In genomic region chr6:111204305-111204704, GRCh38 we compare ENCODE assay signal across 15 cellular contexts.
DNase-seq lines count a peak whose midpoint lies in the region; ATAC-seq and TF ChIP-seq lines count a peak whose summit lies in the region.
"Had no signal": no experiment of that assay in that cellular context is flagged by ENCODE, and none has a peak within 500 bp of the region (broad histone marks: within the 10 kb centered on the region; RNA-seq: fewer than 3 reads in every experiment).

No MANE protein-coding gene starts in this region.

- DNase-seq in Right ventricle myocardium superior (no peak), cardiac septum (ENCODE audit: low spot score) (no peak), left cardiac atrium (no peak), lower lobe of right lung (no peak), upper lobe of right lung (no peak), SHP77 treated with DMSO at 0.1 percent for 48 hours (lab: John Stamatoyannopoulos, UW) (no peak)
- DNase-seq in CD4-positive, alpha-beta memory T cell: no peak
- DNase-seq: 8988T; AML-193; CD4-positive, CD25-positive, alpha-beta regulatory T cell; DMS79 had no signal

- H3K4me1 ChIP-seq in lower lobe of right lung: no peaks in the 10 kb centered on the region
- H3K4me1 ChIP-seq in upper lobe of right lung: no peaks in the 10 kb centered on the region
- H3K4me1 ChIP-seq in CD4-positive, alpha-beta memory T cell (ENCODE audit: insufficient read depth, low read length): peaks cover 12% of the 10 kb centered on the region

- intact Hi-C loops in Right ventricle myocardium superior (cut with DNase I) (loop anchor here (10.0 kb wide), 2 partner anchors 100 to 150 kb away; no protein-coding TSS in a partner anchor), cardiac septum (cut with DNase I) (no loop called here), left cardiac atrium (cut with DNase I) (loop anchor here in 1 of 2 donors (10.0 kb wide), 1 partner anchor 120 kb away; the partner anchor contains the start of gene SLC16A10), lower lobe of right lung (cut with DNase I) (no loop called here), upper lobe of right lung (cut with DNase I) (no loop called here)
- intact Hi-C loops in CD4-positive, alpha-beta memory T cell (cut with micrococcal nuclease): no loop called here

- CTCF ChIA-PET in CD4-positive, alpha-beta memory T cell (lab: Charles Lee; ENCODE audit: partially characterized antibody): interaction anchor here (2.4 kb wide), 1 partner anchor 194 kb away, joined by 8 read pairs; no protein-coding TSS in a partner anchor

- H3K36me3 Mint-ChIP-seq in CD4-positive, alpha-beta memory T cell: no peaks in the 10 kb centered on the region

- H3K27ac Mint-ChIP-seq in CD4-positive, alpha-beta memory T cell: no peak overlapping the region
- H3K27ac Mint-ChIP-seq: CD4-positive, CD25-positive, alpha-beta regulatory T cell had no signal

- H3K27ac ChIP-seq in lower lobe of right lung: no peak overlapping the region
- no peak overlapping the region for H3K27ac ChIP-seq in upper lobe of right lung
- H3K27ac ChIP-seq in CD4-positive, alpha-beta memory T cell (ENCODE audit: low read depth, low read length): no peak overlapping the region
- H3K27ac ChIP-seq: BLaER1 had no signal

- TF ChIP-seq CTCF in lower lobe of right lung (IDR thresholded peaks at IDR 0.05) (no peak), upper lobe of right lung (IDR thresholded peaks at IDR 0.05) (no peak)

- no peaks in the 10 kb centered on the region for H3K27me3 Mint-ChIP-seq in CD4-positive, alpha-beta memory T cell
- H3K27me3 Mint-ChIP-seq: CD4-positive, CD25-positive, alpha-beta regulatory T cell had no signal

- no peak overlapping the region for H3K4me3 Mint-ChIP-seq in CD4-positive, alpha-beta memory T cell
- H3K4me3 Mint-ChIP-seq: CD4-positive, CD25-positive, alpha-beta regulatory T cell had no signal

- H3K4me3 ChIP-seq in lower lobe of right lung (no peak overlapping the region), upper lobe of right lung (no peak overlapping the region)
- H3K4me3 ChIP-seq in CD4-positive, alpha-beta memory T cell (ENCODE audit: low read length in 2 of 2): no peak overlapping the region
- H3K4me3 ChIP-seq: BLaER1, GM12878, HAP-1 had no signal

- POLR2A ChIA-PET in CD4-positive, alpha-beta memory T cell (lab: Charles Lee; ENCODE audit: partially characterized antibody): no interaction called here

- H3K36me3 ChIP-seq in lower lobe of right lung (no peaks in the 10 kb centered on the region), upper lobe of right lung (no peaks in the 10 kb centered on the region)
- H3K36me3 ChIP-seq in CD4-positive, alpha-beta memory T cell (ENCODE audit: insufficient read depth, low read length): no peaks in the 10 kb centered on the region
- H3K36me3 ChIP-seq: BLaER1, HAP-1 had no signal

- no peaks in the 10 kb centered on the region for H3K9me3 Mint-ChIP-seq in CD4-positive, alpha-beta memory T cell
- H3K9me3 Mint-ChIP-seq: CD4-positive, CD25-positive, alpha-beta regulatory T cell had no signal

- H3K9me3 ChIP-seq in lower lobe of right lung: no peaks in the 10 kb centered on the region
- no peaks in the 10 kb centered on the region for H3K9me3 ChIP-seq in upper lobe of right lung
- H3K9me3 ChIP-seq in CD4-positive, alpha-beta memory T cell (ENCODE audit: control insufficient read depth in 1 of 2, low read length in 2 of 2): no peaks in the 10 kb centered on the region
- H3K9me3 ChIP-seq: BLaER1, HAP-1 had no signal

- H3K4me1 Mint-ChIP-seq in CD4-positive, alpha-beta memory T cell: peaks cover 1 to 22% (median 11%) of the 10 kb centered on the region in 4 donors

- no peaks in the 10 kb centered on the region for H3K27me3 ChIP-seq in lower lobe of right lung (ENCODE audit: low read depth)
- H3K27me3 ChIP-seq in upper lobe of right lung: no peaks in the 10 kb centered on the region
- no peaks in the 10 kb centered on the region for H3K27me3 ChIP-seq in CD4-positive, alpha-beta memory T cell (ENCODE audit: insufficient read depth, low read length)
- H3K27me3 ChIP-seq: BLaER1 had no signal

- peak; percentile 81 for ATAC-seq in Right ventricle myocardium superior (ENCODE audit: poor library complexity)
- ATAC-seq in left cardiac atrium: peak; percentile 19 to 69
- peak; percentile 40 to 54 for ATAC-seq in lower lobe of right lung
- peak; percentile 58 for ATAC-seq in upper lobe of right lung
- no peak for ATAC-seq in HG03139 (IDR thresholded peaks at IDR 0.05; ENCODE audit: unreplicated experiment)
- ATAC-seq: GM12878 had no signal
